ENCODE assay signal across 19 cellular contexts in genomic region chr5:170159101-170159698, GRCh38. TPM values are rescaled to one million over a fixed set of nuclear protein-coding genes. Genes with fewer than 3 reads are reported as not detected.
DNase-seq lines count a peak whose midpoint lies in the region; ATAC-seq and TF ChIP-seq lines count a peak whose summit lies in the region.
"Had no signal": no experiment of that assay in that cellular context is flagged by ENCODE, and none has a peak within 500 bp of the region (broad histone marks: within the 10 kb centered on the region; RNA-seq: fewer than 3 reads in every experiment).

No MANE protein-coding gene starts in this region.

- H3K27ac ChIP-seq in Karpas-422 (ENCODE audit: low read length), result peak overlapping the region; percentile 99
- H3K27ac ChIP-seq: ascending aorta, lower lobe of right lung, SK-N-MC had no signal

- H3K4me1 ChIP-seq in Karpas-422 (ENCODE audit: low read length), result peaks cover 92% of the 10 kb centered on the region
- H3K4me1 ChIP-seq: ascending aorta, BE2C, lower lobe of right lung had no signal

- H4K20me1 ChIP-seq in Karpas-422 (ENCODE audit: insufficient read depth, low read depth, low read length), result no peaks in the 10 kb centered on the region

- DNase-seq in AG09309 (ENCODE audit: low read depth), result peak; percentile 62
- no peak for DNase-seq in Karpas-422
- peak; percentile 60 for DNase-seq in astrocyte of the hippocampus (ENCODE audit: low read depth, low spot score)
- peak; percentile 32 for DNase-seq in kidney glomerular epithelial cell (lab: John Stamatoyannopoulos, UW)
- no peak for DNase-seq in NCI-H774 (lab: John Stamatoyannopoulos, UW)
- DNase-seq in NCI-H2227 (lab: John Stamatoyannopoulos, UW; ENCODE audit: unreplicated experiment), result no peak
- DNase-seq in anterior cingulate cortex (lab: John Stamatoyannopoulos, UW), result no peak
- DNase-seq: activated CD4-positive, alpha-beta memory T cell treated with anti-CD3 and anti-CD28 coated beads, Interleukin-2, amount 10 ng/mL, durations not matched to agents 7 days and 5 days; BE2C; lower lobe of right lung; natural killer cell; NCI-H1105; NCI-H2227 treated with DMSO at 0.1 percent for 48 hours; substantia nigra had no signal

- H2AFZ ChIP-seq in Karpas-422 (ENCODE audit: low read length), result no peak overlapping the region

- no peaks in the 10 kb centered on the region for H3K79me2 ChIP-seq in Karpas-422 (ENCODE audit: low read length)

- H3K4me3 ChIP-seq in AG09309 (ENCODE audit: control insufficient read depth, low read depth, low read length) (no peak overlapping the region), Karpas-422 (ENCODE audit: low read length) (no peak overlapping the region)
- H3K4me3 ChIP-seq: ascending aorta, lower lobe of right lung, SK-N-MC had no signal

- no peak overlapping the region for H3K9ac ChIP-seq in Karpas-422 (ENCODE audit: low read length)

- no peaks in the 10 kb centered on the region for H3K9me2 ChIP-seq in Karpas-422 (replicated peaks; ENCODE audit: insufficient read depth, low read length)

- H3K36me3 ChIP-seq in Karpas-422 (ENCODE audit: insufficient read depth, low read length), result no peaks in the 10 kb centered on the region
- H3K36me3 ChIP-seq: ascending aorta, BE2C, lower lobe of right lung had no signal

- ATAC-seq in GM18873 (IDR thresholded peaks at IDR 0.05; ENCODE audit: low FRiP score, unreplicated experiment), result no peak
- ATAC-seq: lower lobe of right lung, natural killer cell had no signal

- no peaks in the 10 kb centered on the region for H3K9me3 ChIP-seq in Karpas-422 (ENCODE audit: low read length)
- H3K9me3 ChIP-seq: ascending aorta, BE2C, lower lobe of right lung had no signal

- no peak for TF ChIP-seq CTCF in AG09309 (IDR thresholded peaks at IDR 0.05; ENCODE audit: control insufficient read depth, insufficient read depth, low read depth, low read length, missing control alignments)

- H3K27me3 ChIP-seq in Karpas-422 (ENCODE audit: low read length), result no peaks in the 10 kb centered on the region
- H3K27me3 ChIP-seq: ascending aorta, BE2C had no signal

- no peak overlapping the region for H3K4me2 ChIP-seq in Karpas-422 (ENCODE audit: low read depth, low read length, poor library complexity, severe bottlenecking)

RNA-seq across cellular contexts. Expression of gene FOXI1, which starts 53.5 kb away (rescaled TPM):
- total RNA-seq in Karpas-422 (2014; rRNA removed; shearing (Covaris generic); ENCODE audit: low replicate concordance), result 0.07 TPM in 1 of 2 replicates, not detected in the other
- total RNA-seq: activated CD4-positive, alpha-beta memory T cell treated with anti-CD3 and anti-CD28 coated beads, Interleukin-2, amount 10 ng/mL, durations not matched to agents 7 days and 5 days; ascending aorta; dermis microvascular lymphatic vessel endothelial cell; fibroblast of lung; lower lobe of right lung had no signal

Comparison
In these comparisons a context has a peak if more than half of its experiments do, and no peak if none do; other contexts are left out.
1. DNase-seq: peak in AG09309 (single experiment), astrocyte of the hippocampus (single experiment) and kidney glomerular epithelial cell (single experiment); none in Karpas-422 (single experiment), NCI-H774 (single experiment), NCI-H2227 (single experiment) and anterior cingulate cortex (0 of 58).